Comparison of ENCODE assay signal across 28 cellular contexts in the genomic region with DNA sequence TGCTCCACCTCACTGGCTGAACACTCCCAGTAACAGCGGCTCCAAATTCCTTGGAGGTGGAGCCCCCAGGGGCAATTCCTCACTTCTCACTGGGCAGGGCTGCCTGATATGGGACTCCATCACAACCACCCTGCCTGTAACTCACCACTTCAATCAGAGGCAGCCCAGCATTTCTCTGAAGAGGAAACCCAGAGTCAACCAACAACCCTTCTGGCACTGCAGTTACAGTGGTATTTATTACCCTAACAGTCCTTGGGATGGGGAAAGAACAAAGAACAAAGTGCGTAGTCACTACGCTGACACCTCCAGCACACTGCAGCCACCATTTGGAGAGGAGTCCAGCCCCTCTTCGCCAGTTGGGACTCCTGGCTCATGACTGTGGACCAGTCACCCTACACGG.
"Had no signal": no experiment of that assay in that cellular context is flagged by ENCODE, and none has a peak within 500 bp of the region (broad histone marks: within the 10 kb centered on the region; RNA-seq: fewer than 3 reads in every experiment).

No MANE protein-coding gene starts in this region.

- H3K27me3 ChIP-seq: neural progenitor cell, ovary, right lobe of liver, sigmoid colon, spleen, suprapubic skin, testis, tibial artery, transverse colon, upper lobe of right lung, uterus had no signal

- H3K4me1 ChIP-seq: neural progenitor cell, parathyroid adenoma, psoas muscle, right lobe of liver, sigmoid colon, spleen, suprapubic skin, testis, tibial artery, transverse colon, upper lobe of right lung, uterus had no signal

- H3K4me3 ChIP-seq: neural progenitor cell, ovary, psoas muscle, right lobe of liver, sigmoid colon, smooth muscle cell, spleen, suprapubic skin, testis, tibial artery, transverse colon, upper lobe of right lung, uterus had no signal

- ATAC-seq: natural killer cell; psoas muscle; right cardiac atrium; stimulated activated memory B cell treated with anti-CD40 and anti-IgM and Interleukin-4, amounts not matched to agents 10 μg/mL and 1 μg/mL and 100 μg/mL, for 72 hours; stimulated activated naive CD8-positive, alpha-beta T cell treated with anti-CD3 and anti-CD28 coated beads, Interleukin-15, amount 100 ng/mL, for 72 hours; stimulated activated naive CD8-positive, alpha-beta T cell treated with anti-CD3 and anti-CD28 coated beads, Interleukin-15, Interleukin-2, amounts not matched to agents 100 U/mL and 50 U/mL, for 24 hours; upper lobe of right lung had no signal

- H3K27ac ChIP-seq: neural progenitor cell, ovary, parathyroid adenoma, psoas muscle, right lobe of liver, sigmoid colon, spleen, suprapubic skin, testis, tibial artery, transverse colon, upper lobe of right lung, uterus had no signal

- H3K9me3 ChIP-seq: psoas muscle, right lobe of liver, sigmoid colon, testis, transverse colon, upper lobe of right lung, uterus had no signal

- H3K36me3 ChIP-seq: neural progenitor cell, ovary, right lobe of liver, sigmoid colon, spleen, suprapubic skin, tibial artery, transverse colon, upper lobe of right lung, uterus had no signal

- DNase-seq: natural killer cell; occipital lobe; ovary; posterior cingulate gyrus; psoas muscle; right cardiac atrium; right lobe of liver; sigmoid colon; spleen; stimulated activated CD4-positive, alpha-beta T cell treated with anti-CD3 and anti-CD28 coated beads, Interleukin-12 subunit alpha, Interleukin-12 subunit beta, amount 100 ng/mL, for 4 hours; stimulated activated CD4-positive, alpha-beta T cell treated with anti-CD3 and anti-CD28 coated beads, Interleukin-1b, Interleukin-23, amount 100 ng/mL, for 48 hours; stimulated activated CD4-positive, alpha-beta T cell treated with anti-CD3 and anti-CD28 coated beads, Interleukin-4, amount 100 ng/mL, for 1 hour; stimulated activated CD4-positive, alpha-beta T cell treated with anti-CD3 and anti-CD28 coated beads, Interleukin-4, amount 100 ng/mL, for 4 hours; stimulated activated CD8-positive, alpha-beta memory T cell treated with anti-CD3 and anti-CD28 coated beads, Interleukin-4, amount 100 ng/mL, for 48 hours; stimulated activated naive CD4-positive, alpha-beta T cell; stimulated activated naive CD8-positive, alpha-beta T cell treated with anti-CD3 and anti-CD28 coated beads, Interleukin-15, amount 100 ng/mL, for 72 hours; stimulated activated naive CD8-positive, alpha-beta T cell treated with anti-CD3 and anti-CD28 coated beads, Interleukin-15, Interleukin-2, amounts not matched to agents 100 U/mL and 50 U/mL, for 24 hours; substantia nigra; testis; tibial artery; transverse colon; upper lobe of right lung; uterus had no signal
